Comparison of ENCODE assay signal across 1 cellular context in genomic region chr3:33439421-33440327, GRCh38.
A peak's percentile ranks its signal among the peaks of the same experiment; 100 is the strongest.
TF ChIP-seq lines count a peak whose summit lies in the region.

No MANE protein-coding gene starts in this region.

TF ChIP-seq in H1, 55 proteins besides CTCF, POLR2A, EP300 and RAD21:
- TF ChIP-seq GABPA (IDR thresholded peaks at IDR 0.05; ENCODE audit: borderline replicate concordance, insufficient read depth, low read length) (no peak), BCL11A (IDR thresholded peaks at IDR 0.05; ENCODE audit: low read depth in 2 of 2, low read length in 2 of 2) (no peak), YY1 (IDR thresholded peaks at IDR 0.05; ENCODE audit: low read depth, low read length) (peak; percentile 55), KDM4A (IDR thresholded peaks at IDR 0.05; ENCODE audit: low read depth, low read length, severe bottlenecking) (peak; percentile 37), ASH2L (IDR thresholded peaks at IDR 0.05; ENCODE audit: low read length) (peak; percentile 61), SIRT6 (IDR thresholded peaks at IDR 0.05; ENCODE audit: low read length) (no peak), MAFK (IDR thresholded peaks at IDR 0.05; ENCODE audit: low read depth, low read length) (no peak), TBP (IDR thresholded peaks at IDR 0.05; ENCODE audit: low read depth, low read length) (peak; percentile 53; the same call in 1 of the 2 replicates), PHF8 (conservative IDR thresholded peaks at IDR 0.05; ENCODE audit: low read depth, low read length) (peak; percentile 59; the same call in 1 of the 2 replicates), TCF12 (IDR thresholded peaks at IDR 0.05; ENCODE audit: low read depth, low read length) (no peak), TAF1 (IDR thresholded peaks at IDR 0.05; ENCODE audit: low read depth, low read length) (peak; percentile 40; the same call in 1 of the 2 replicates), USF2 (IDR thresholded peaks at IDR 0.05; ENCODE audit: low read length) (no peak), POLR2AphosphoS5 (IDR thresholded peaks at IDR 0.05; ENCODE audit: low read depth, low read length) (0 out of 2 replicates have a peak, but pooled peaks have one; percentile 15), EZH2 (IDR thresholded peaks at IDR 0.05; ENCODE audit: low read depth, low read length, severe bottlenecking) (no peak), CHD1 (IDR thresholded peaks at IDR 0.05; ENCODE audit: low read depth, low read length) (no peak), HDAC2 (IDR thresholded peaks at IDR 0.05; ENCODE audit: borderline replicate concordance in 1 of 2, low read depth in 2 of 2, low read length in 2 of 2) (no peak), TAF7 (optimal IDR thresholded peaks at IDR 0.05; ENCODE audit: borderline replicate concordance, low read depth, low read length) (no peak), ZNF274 (IDR thresholded peaks at IDR 0.05; ENCODE audit: borderline replicate concordance, extremely low read depth, low read length) (no peak), SIN3A (conservative IDR thresholded peaks at IDR 0.05 in 1 of 2, IDR thresholded peaks at IDR 0.05 in 1 of 2; ENCODE audit: low read depth in 1 of 2, low read length in 2 of 2) (peak in 1 of 2 experiments; percentile 75; a peak in 3 of 4 replicates), CBX5 (IDR thresholded peaks at IDR 0.05; ENCODE audit: low read depth, low read length) (no peak), BRCA1 (IDR thresholded peaks at IDR 0.05; ENCODE audit: low read depth, low read length) (no peak), CEBPB (IDR thresholded peaks at IDR 0.05; ENCODE audit: low read depth, low read length) (no peak), CHD7 (IDR thresholded peaks at IDR 0.05; ENCODE audit: insufficient replicate concordance, low read length) (no peak), E2F6 (IDR thresholded peaks at IDR 0.05) (no peak), NRF1 (IDR thresholded peaks at IDR 0.05; ENCODE audit: low read depth, low read length) (no peak), SP1 (IDR thresholded peaks at IDR 0.05; ENCODE audit: low read depth, low read length) (no peak), MAX (IDR thresholded peaks at IDR 0.05) (peak; percentile 15; the same call in 1 of the 2 replicates), RBBP5 (IDR thresholded peaks at IDR 0.05; ENCODE audit: borderline replicate concordance, low read depth, low read length) (peak; percentile 61; the same call in 1 of the 2 replicates)
